Comparison of ENCODE assay signal across 20 cellular contexts in the genomic region with DNA sequence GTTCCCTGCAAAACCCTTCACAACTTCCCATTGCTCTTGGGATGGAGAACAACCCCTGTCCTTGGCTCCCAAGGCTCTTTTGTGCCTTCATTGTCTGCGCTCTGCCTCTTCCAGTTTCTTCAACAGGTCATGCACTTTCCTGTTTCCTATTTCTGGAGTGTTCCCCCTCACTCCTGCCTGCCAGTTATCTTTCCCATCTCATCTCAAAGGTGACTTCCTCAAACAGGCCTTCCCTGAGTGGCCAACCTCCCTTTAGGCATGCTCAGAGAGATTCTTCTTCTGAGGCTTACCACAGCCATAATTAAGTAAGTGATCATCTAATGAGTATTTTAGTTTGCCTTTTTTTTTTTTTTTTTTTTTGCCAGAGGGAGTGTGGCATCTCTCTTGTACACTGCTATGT. TPM values are rescaled to one million over a fixed set of nuclear protein-coding genes. Genes with fewer than 3 reads are reported as not detected.
DNase-seq lines count a peak whose midpoint lies in the region; ATAC-seq and TF ChIP-seq lines count a peak whose summit lies in the region.
"Had no signal": no experiment of that assay in that cellular context is flagged by ENCODE, and none has a peak within 500 bp of the region (broad histone marks: within the 10 kb centered on the region; RNA-seq: fewer than 3 reads in every experiment).

No MANE protein-coding gene starts in this region.

- POLR2A ChIA-PET in CD4-positive, alpha-beta T cell (lab: Charles Lee): no interaction called here

- H3K27ac ChIP-seq in CD4-positive, alpha-beta T cell (ENCODE audit: low read depth, low read length): no peak overlapping the region

- no peak for DNase-seq in T-helper 1 cell
- DNase-seq in CD4-positive, alpha-beta T cell: no peak
- DNase-seq in NOMO-1 treated with dmso at 0.1 percent for 144 hours (lab: John Stamatoyannopoulos, UW; ENCODE audit: unreplicated experiment): peak; percentile 11
- DNase-seq in islet precursor cell: peak; percentile 32
- DNase-seq in EL: no peak
- no peak for DNase-seq in effector CD8-positive, alpha-beta T cell (lab: John Stamatoyannopoulos, UW)
- DNase-seq in COR-L47 (lab: John Stamatoyannopoulos, UW): no peak
- DNase-seq: 8988T, BE2C, DMS 273 treated with DMSO at 0.1 percent for 48 hours, GF-D8, NCI-H1105 treated with DMSO at 0.1 percent for 48 hours, NCI-H1694 treated with DMSO at 0.1 percent for 48 hours, NCI-H226, NCI-H526 treated with DMSO at 0.1 percent for 48 hours, OCI-M1, RPMI8226, SIG-M5 had no signal

- H3K9me3 ChIP-seq in CD4-positive, alpha-beta T cell (ENCODE audit: control insufficient read depth, low read length): no peaks in the 10 kb centered on the region
- H3K9me3 ChIP-seq: BE2C had no signal

- TF ChIP-seq CTCF in CD4-positive, alpha-beta T cell (IDR thresholded peaks at IDR 0.05): no peak

- no peak for ATAC-seq in CD4-positive, alpha-beta T cell (ENCODE audit: poor library complexity)

- H3K4me1 Mint-ChIP-seq in T-helper 1 cell treated with Interleukin-12 subunit alpha and Interleukin-12 subunit beta and Interleukin-4 antibody, amounts not matched to agents 30 μg/mL and 1 μg/mL, for 36 hours (ENCODE audit: low read depth): peaks cover 32% of the 10 kb centered on the region
- H3K4me1 Mint-ChIP-seq in CD4-positive, alpha-beta T cell (ENCODE audit: low read depth): peaks cover 22% of the 10 kb centered on the region

- CTCF ChIA-PET in CD4-positive, alpha-beta T cell (lab: Charles Lee): interaction anchor here (1.4 kb wide), 1 partner anchor 13 kb away, joined by 3 read pairs; no protein-coding TSS in a partner anchor

- H3K36me3 Mint-ChIP-seq in T-helper 1 cell treated with Interleukin-12 subunit alpha and Interleukin-12 subunit beta and Interleukin-4 antibody, amounts not matched to agents 30 μg/mL and 1 μg/mL, for 36 hours (ENCODE audit: low read depth): peaks cover 31% of the 10 kb centered on the region
- H3K36me3 Mint-ChIP-seq in CD4-positive, alpha-beta T cell (ENCODE audit: low read depth): peaks cover 26% of the 10 kb centered on the region

- no peaks in the 10 kb centered on the region for H3K27me3 ChIP-seq in CD4-positive, alpha-beta T cell (ENCODE audit: control insufficient read depth, insufficient read depth, low read length)
- H3K27me3 ChIP-seq: BE2C had no signal

- H3K27ac Mint-ChIP-seq in T-helper 1 cell treated with Interleukin-12 subunit alpha and Interleukin-12 subunit beta and Interleukin-4 antibody, amounts not matched to agents 30 μg/mL and 1 μg/mL, for 36 hours: peak overlapping the region; percentile 39
- H3K27ac Mint-ChIP-seq in CD4-positive, alpha-beta T cell: peak overlapping the region; percentile 20

- intact Hi-C loops in CD4-positive, alpha-beta T cell (cut with DNase I, micrococcal nuclease): no loop called here

- no peaks in the 10 kb centered on the region for H3K27me3 Mint-ChIP-seq in T-helper 1 cell treated with Interleukin-12 subunit alpha and Interleukin-12 subunit beta and Interleukin-4 antibody, amounts not matched to agents 30 μg/mL and 1 μg/mL, for 36 hours (ENCODE audit: low read depth)
- no peaks in the 10 kb centered on the region for H3K27me3 Mint-ChIP-seq in CD4-positive, alpha-beta T cell

- H3K4me3 Mint-ChIP-seq in T-helper 1 cell treated with Interleukin-12 subunit alpha and Interleukin-12 subunit beta and Interleukin-4 antibody, amounts not matched to agents 30 μg/mL and 1 μg/mL, for 36 hours: no peak overlapping the region
- H3K4me3 Mint-ChIP-seq in CD4-positive, alpha-beta T cell: peak overlapping the region; percentile 5

- H3K9me3 Mint-ChIP-seq in T-helper 1 cell treated with Interleukin-12 subunit alpha and Interleukin-12 subunit beta and Interleukin-4 antibody, amounts not matched to agents 30 μg/mL and 1 μg/mL, for 36 hours: no peaks in the 10 kb centered on the region
- H3K9me3 Mint-ChIP-seq in CD4-positive, alpha-beta T cell: no peaks in the 10 kb centered on the region

RNA-seq across cellular contexts. Expression of gene CYLD, which starts 2.9 kb away (rescaled TPM):
- 100 to 1,000 TPM; 360 to 373 TPM for total RNA-seq in CD4-positive, alpha-beta T cell

RNA-seq across cellular contexts. Expression of gene NOD2, which starts 45.6 kb away (rescaled TPM):
- 1 to 10 TPM; 4.5 to 5.3 TPM for total RNA-seq in CD4-positive, alpha-beta T cell

RNA-seq across cellular contexts. Expression of gene SNX20, which starts 57.9 kb away (rescaled TPM):
- 10 to 100 TPM; 26.6 TPM for total RNA-seq in CD4-positive, alpha-beta T cell
- total RNA-seq: H1 had no signal

Comparison
In these comparisons a context has a peak if more than half of its experiments do, and no peak if none do; other contexts are left out.
1. DNase-seq: peak in NOMO-1 treated with dmso at 0.1 percent for 144 hours (single experiment) and islet precursor cell (single experiment); none in T-helper 1 cell (0 of 5), CD4-positive, alpha-beta T cell (0 of 10), EL (single experiment), effector CD8-positive, alpha-beta T cell (single experiment) and COR-L47 (single experiment).